Comparison of ENCODE assay signal across 8 cellular contexts in genomic region chr22:31947296-31947695, GRCh38. TPM values are rescaled to one million over a fixed set of nuclear protein-coding genes. Genes with fewer than 3 reads are reported as not detected.
DNase-seq lines count a peak whose midpoint lies in the region; ATAC-seq and TF ChIP-seq lines count a peak whose summit lies in the region.

No MANE protein-coding gene starts in this region.

- peak; percentile 48 for TF ChIP-seq CTCF in fibroblast of villous mesenchyme (IDR thresholded peaks at IDR 0.05; ENCODE audit: insufficient read depth, low read depth, low read length)

- in situ Hi-C loops in KBM-7 (cut with MboI; ENCODE audit: low pct_unique_long_range_greater_than_20kb, low sequenced_read_pairs) = no loop called here

- H3K4me3 ChIP-seq in fibroblast of villous mesenchyme (ENCODE audit: low read depth, low read length) = no peak overlapping the region

- DNase-seq in NCI-H1092 treated with DMSO at 0.1 percent for 48 hours (lab: John Stamatoyannopoulos, UW) (peak; percentile 7), NCI-H1092 (lab: John Stamatoyannopoulos, UW) (no peak), KBM-7 (peak; percentile 73), fibroblast of villous mesenchyme (ENCODE audit: low read depth) (no peak), NCI-H524 treated with DMSO at 0.1 percent for 48 hours (lab: John Stamatoyannopoulos, UW) (no peak)
- DNase-seq in activated CD4-positive, alpha-beta T cell treated with anti-CD3 and anti-CD28 coated beads for 48 hours = peak; percentile 25
- peak; percentile 9 for DNase-seq in stimulated activated naive CD4-positive, alpha-beta T cell treated with Interleukin-2 at 50 U/mL for 16 hours (lab: John Stamatoyannopoulos, UW)

- no peak for ATAC-seq in HG02763 (IDR thresholded peaks at IDR 0.05; ENCODE audit: unreplicated experiment)

RNA-seq across cellular contexts. Expression of gene YWHAH, which starts 3.0 kb away (rescaled TPM):
- 131 and 140 TPM in 2 replicates for total RNA-seq in fibroblast of villous mesenchyme

Comparison
In these comparisons a context has a peak if more than half of its experiments do, and no peak if none do; other contexts are left out.
1. DNase-seq: peak in NCI-H1092 treated with DMSO at 0.1 percent for 48 hours (single experiment), KBM-7 (single experiment), activated CD4-positive, alpha-beta T cell treated with anti-CD3 and anti-CD28 coated beads for 48 hours (single experiment) and stimulated activated naive CD4-positive, alpha-beta T cell treated with Interleukin-2 at 50 U/mL for 16 hours (single experiment); none in NCI-H1092 (single experiment), fibroblast of villous mesenchyme (single experiment) and NCI-H524 treated with DMSO at 0.1 percent for 48 hours (single experiment).